Comparison of ENCODE assay signal across 8 cellular contexts in the genomic region with DNA sequence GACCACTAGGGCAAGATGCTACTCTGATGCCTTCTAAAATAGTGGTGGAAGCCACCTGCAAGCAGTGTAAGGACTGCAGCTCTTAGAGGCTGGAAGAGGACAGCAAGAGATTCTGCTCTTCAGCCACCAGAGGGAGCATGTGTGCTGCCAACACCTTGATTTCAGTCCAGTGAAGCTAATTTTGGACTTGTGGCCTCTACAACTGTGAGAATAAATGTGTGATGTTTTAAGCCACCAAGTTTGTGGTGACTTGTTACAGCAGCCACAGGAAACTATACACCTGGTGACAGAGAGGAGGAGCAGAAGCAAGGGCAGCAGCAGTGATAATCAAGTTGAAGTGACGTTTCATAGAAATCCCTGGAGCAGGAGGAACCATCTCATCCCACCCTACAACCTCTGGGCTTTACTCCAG. TPM values are rescaled to one million over a fixed set of nuclear protein-coding genes. Genes with fewer than 3 reads are reported as not detected.
DNase-seq lines count a peak whose midpoint lies in the region; ATAC-seq and TF ChIP-seq lines count a peak whose summit lies in the region.

No MANE protein-coding gene starts in this region.

- no peaks in the 10 kb centered on the region for H3K36me3 ChIP-seq in GM06990 (ENCODE audit: control insufficient read depth, insufficient read depth, low read length)
- no peaks in the 10 kb centered on the region for H3K36me3 ChIP-seq in Panc1 (ENCODE audit: control insufficient read depth, insufficient read depth, low read length)

- ATAC-seq in GM21723 (IDR thresholded peaks at IDR 0.05; ENCODE audit: unreplicated experiment) (peak; percentile 97), Panc1 (peak; percentile 88), Right ventricle myocardium inferior (peak; percentile 89)

- intact Hi-C loops in Panc1 (cut with micrococcal nuclease; ENCODE audit: unreplicated experiment) (loop anchor here (1.0 kb wide), 2 partner anchors 74 to 119 kb away; no protein-coding TSS in a partner anchor), Right ventricle myocardium inferior (cut with DNase I) (loop anchor here (1.0 to 5.0 kb wide), 4 partner anchors 74 to 380 kb away; no protein-coding TSS in a partner anchor)

- in situ Hi-C loops in Panc1 (cut with HindIII; ENCODE audit: low pct_unique_long_range_greater_than_20kb, low sequenced_read_pairs) = no loop called here

- no peak overlapping the region for H3K27ac ChIP-seq in Panc1 (ENCODE audit: low read length)

- no peaks in the 10 kb centered on the region for H3K4me1 ChIP-seq in Panc1 (ENCODE audit: control insufficient read depth, insufficient read depth, low read length)

- TF ChIP-seq CTCF in GM06990 (IDR thresholded peaks at IDR 0.05; ENCODE audit: insufficient read depth, low read length, poor library complexity, severe bottlenecking) (peak; percentile 89), Panc1 (IDR thresholded peaks at IDR 0.05) (peak; percentile 83)

- no TSS peak for BruUV-seq in Panc1 (replicated peaks; lab: Mats Ljungman, UMichigan)

- CTCF ChIA-PET in Panc1 (lab: Charles Lee) = interaction anchor here (0.7 to 2.0 kb wide), 6 partner anchors 17 to 118 kb away, joined by 3 to 26 read pairs (median 4); no protein-coding TSS in a partner anchor

- TF ChIP-seq RAD21 in Ishikawa (IDR thresholded peaks at IDR 0.05; ENCODE audit: low read depth) = peak; percentile 99

- H3K27me3 ChIP-seq in GM06990 (replicated peaks; ENCODE audit: control insufficient read depth, insufficient read depth, low read length) (no peaks in the 10 kb centered on the region; the same call in 1 of the 2 replicates), Panc1 (ENCODE audit: control insufficient read depth, insufficient read depth, low read length) (no peaks in the 10 kb centered on the region)

- no peak for TF ChIP-seq EP300 in Ishikawa (IDR thresholded peaks at IDR 0.05; ENCODE audit: borderline replicate concordance)

- no peak for DNase-seq in GM06990 (ENCODE audit: extremely low read depth, insufficient read length)
- peak; percentile 65 for DNase-seq in Panc1 (ENCODE audit: low read depth, low spot score)
- DNase-seq in activated naive CD4-positive, alpha-beta T cell treated with Interleukin-2 at 50 U/mL for 16 hours = peak; percentile 25
- no peak for DNase-seq in Right ventricle myocardium inferior (ENCODE audit: missing footprints)
- peak; percentile 80 for DNase-seq in pons (ENCODE audit: low spot score)
- no peak for DNase-seq in cortex of kidney (lab: John Stamatoyannopoulos, UW)

- no peak overlapping the region for H3K4me3 ChIP-seq in GM06990 (replicated peaks; ENCODE audit: low read depth, low read length)
- H3K4me3 ChIP-seq in Panc1 (ENCODE audit: low read depth in 2 of 2, low read length in 2 of 2) = no peak overlapping the region

- POLR2A ChIA-PET in Panc1 (lab: Charles Lee) = no interaction called here

- H3K9me3 ChIP-seq in Panc1 (ENCODE audit: control insufficient read depth, insufficient read depth, low read depth, low read length) = no peaks in the 10 kb centered on the region

TF ChIP-seq in Ishikawa, 13 proteins besides CTCF, POLR2A, EP300 and RAD21:
- TF ChIP-seq NFIC (IDR thresholded peaks at IDR 0.05) = no peak
- TF ChIP-seq ZBTB7A (IDR thresholded peaks at IDR 0.05; ENCODE audit: low read depth) = no peak
- no peak for TF ChIP-seq TAF1 (IDR thresholded peaks at IDR 0.05; ENCODE audit: low read depth)
- TF ChIP-seq EGR1 (IDR thresholded peaks at IDR 0.05) = no peak
- no peak for TF ChIP-seq MAX (IDR thresholded peaks at IDR 0.05)
- no peak for TF ChIP-seq CEBPB (IDR thresholded peaks at IDR 0.05)
- no peak for TF ChIP-seq USF1 (IDR thresholded peaks at IDR 0.05)
- TF ChIP-seq TCF12 (IDR thresholded peaks at IDR 0.05; ENCODE audit: low read depth) = no peak
- no peak for TF ChIP-seq TEAD4 (IDR thresholded peaks at IDR 0.05)
- no peak for TF ChIP-seq YY1 (IDR thresholded peaks at IDR 0.05; ENCODE audit: low read depth)
- no peak for TF ChIP-seq REST (IDR thresholded peaks at IDR 0.05; ENCODE audit: low read depth)
- TF ChIP-seq CREB1 (IDR thresholded peaks at IDR 0.05; ENCODE audit: low read depth) = no peak
- no peak for TF ChIP-seq FOXM1 (IDR thresholded peaks at IDR 0.05; ENCODE audit: borderline replicate concordance, low read depth)

RNA-seq across cellular contexts. Expression of gene FGFBP1, which starts 55.9 kb away (rescaled TPM):
- total RNA-seq in Panc1 (2021; ENCODE audit: unreplicated experiment) = 0.39 TPM
- polyA plus RNA-seq in Panc1 (2012; ENCODE audit: insufficient read length) = not detected
- total RNA-seq in Right ventricle myocardium inferior = not detected

Comparison
In these comparisons a context has a peak if more than half of its experiments do, and no peak if none do; other contexts are left out.
1. DNase-seq: peak in Panc1 (single experiment), activated naive CD4-positive, alpha-beta T cell treated with Interleukin-2 at 50 U/mL for 16 hours (single experiment) and pons (single experiment); none in GM06990 (single experiment), Right ventricle myocardium inferior (single experiment) and cortex of kidney (single experiment).
2. Peak in every context shown above with its lines, with median percentiles within 50 percentile points of each other: ATAC-seq.